9 cellular contexts compared by ENCODE assay signal in the genomic region with DNA sequence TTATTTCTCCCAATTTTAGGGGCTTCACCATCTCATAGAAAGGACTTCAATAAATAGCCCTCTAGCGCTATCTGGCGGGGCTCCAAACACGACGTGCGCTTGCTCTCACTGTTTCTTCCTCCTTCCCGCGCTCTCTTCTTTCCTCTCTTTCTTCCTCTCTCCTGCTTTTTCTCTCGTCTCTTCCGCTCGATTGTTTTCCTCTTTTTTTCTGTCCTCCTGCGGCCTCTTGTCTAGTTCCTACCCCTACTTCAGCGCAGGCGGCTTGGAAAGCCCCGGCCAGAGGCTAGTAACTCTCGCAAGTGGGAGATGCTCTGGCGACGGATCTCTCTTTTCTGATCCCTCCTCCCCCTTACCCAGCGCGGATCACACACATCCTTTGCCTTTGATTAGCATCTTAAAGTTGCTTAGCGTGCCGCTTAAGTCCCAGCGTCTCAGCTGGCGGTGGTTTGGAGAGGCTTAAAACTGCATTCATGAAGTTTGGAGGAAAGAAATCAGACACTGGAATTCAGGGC. TPM values are rescaled to one million over a fixed set of nuclear protein-coding genes. Genes with fewer than 3 reads are reported as not detected.
DNase-seq lines count a peak whose midpoint lies in the region; ATAC-seq and TF ChIP-seq lines count a peak whose summit lies in the region.
"Had no signal": no experiment of that assay in that cellular context is flagged by ENCODE, and none has a peak within 500 bp of the region (broad histone marks: within the 10 kb centered on the region; RNA-seq: fewer than 3 reads in every experiment).

No MANE protein-coding gene starts in this region.

- peak overlapping the region; percentile 59 to 89 for H3K4me3 Mint-ChIP-seq in H9

- H3K18ac ChIP-seq in H9 (ENCODE audit: insufficient read length, low read depth, low read length) = no peak overlapping the region

- no peak overlapping the region for H2BK15ac ChIP-seq in H9 (ENCODE audit: low read depth, low read length)

- H2AFZ ChIP-seq in H9 (ENCODE audit: low read length) = peak overlapping the region; percentile 18

- H3K9me3 Mint-ChIP-seq in H9 = peaks cover 0 to 3% of the 10 kb centered on the region in 2 experiments; a peak in 3 of 5 replicates
- H3K9me3 Mint-ChIP-seq in activated naive CD4-positive, alpha-beta T cell treated with anti-CD3 and anti-CD28 coated beads, Interleukin-2, amount 50 U/mL, for 72 hours = peaks cover 5 to 25% of the 10 kb centered on the region in 2 donors

- peaks cover 35% of the 10 kb centered on the region for H3K23me2 ChIP-seq in H9 (ENCODE audit: insufficient read length, low read depth, low read length, poor library complexity, severe bottlenecking)

- H3K27me3 ChIP-seq in H9 (ENCODE audit: insufficient read depth, low read length) = peaks cover 70% of the 10 kb centered on the region; the same call in 1 of the 2 replicates
- peaks cover 92% of the 10 kb centered on the region for H3K27me3 ChIP-seq in skeletal muscle satellite cell (ENCODE audit: control insufficient read depth, insufficient read depth, low read length)
- H3K27me3 ChIP-seq: body of pancreas had no signal

- no peak overlapping the region for H3K56ac ChIP-seq in H9 (ENCODE audit: insufficient read length, low read depth, low read length)

- no CpG with 5 or more reads among the region's 23 CpGs for WGBS in H9 (ENCODE audit: extremely low coverage, insufficient read length, low lambda C conversion rate)

- H3K23ac ChIP-seq in H9 (ENCODE audit: insufficient read length, low read depth, low read length) = no peak overlapping the region

- H3K9ac ChIP-seq in H9 (ENCODE audit: extremely low read depth, insufficient read length, low read length) (no peak overlapping the region), SK-N-MC (ENCODE audit: insufficient read length) (no peak overlapping the region), skeletal muscle satellite cell (ENCODE audit: low read depth, low read length) (no peak overlapping the region)

- H3K27ac ChIP-seq in H9 (ENCODE audit: insufficient read length, low read depth, low read length) (no peak overlapping the region), SK-N-MC (no peak overlapping the region)
- H3K27ac ChIP-seq: body of pancreas had no signal

- peaks cover 2% of the 10 kb centered on the region; the same call in 1 of the 2 replicates for H3K4me1 ChIP-seq in H9 (ENCODE audit: insufficient read depth, low read length)
- peaks cover 2% of the 10 kb centered on the region for H3K4me1 ChIP-seq in skeletal muscle satellite cell (ENCODE audit: control insufficient read depth, insufficient read depth, low read length)

- no peak overlapping the region for H2BK120ac ChIP-seq in H9 (ENCODE audit: low read depth, low read length, poor library complexity, severe bottlenecking)

- intact Hi-C loops in Right ventricle myocardium superior (cut with DNase I) = loop anchor here (5.0 to 10.0 kb wide), 2 partner anchors 224 to 522 kb away; no protein-coding TSS in a partner anchor

- H3K4me3 ChIP-seq in SK-N-MC = 0 out of 2 replicates have a peak overlapping the region, but pooled peaks have one; percentile 13
- no peak overlapping the region for H3K4me3 ChIP-seq in skeletal muscle satellite cell (ENCODE audit: low read length)
- H3K4me3 ChIP-seq: body of pancreas had no signal

- H3T11ph ChIP-seq in H9 (ENCODE audit: low read length) = no peak overlapping the region

- no peaks in the 10 kb centered on the region for H3K79me1 ChIP-seq in H9 (ENCODE audit: insufficient read depth, low read depth, low read length, poor library complexity, severe bottlenecking)

- H3K4me2 ChIP-seq in H9 (ENCODE audit: insufficient read depth, insufficient read length, low read length) (peak overlapping the region; percentile 97), skeletal muscle satellite cell (ENCODE audit: low read length) (peak overlapping the region; percentile 59)

- no peaks in the 10 kb centered on the region for H3K36me3 ChIP-seq in SK-N-MC (ENCODE audit: insufficient read depth, low read length)
- no peaks in the 10 kb centered on the region for H3K36me3 ChIP-seq in skeletal muscle satellite cell (ENCODE audit: insufficient read depth, low read length)

- H3K4ac ChIP-seq in H9 (ENCODE audit: low read depth, low read length) = no peak overlapping the region

- TF ChIP-seq CTCF in H9 (conservative IDR thresholded peaks at IDR 0.05) = peak; percentile 88

- DNase-seq in H9 (peak; percentile 74), SK-N-MC (ENCODE audit: low read depth, low spot score) (no peak), Right ventricle myocardium superior (peak; percentile 83), cerebellum (ENCODE audit: low spot score) (no peak)
- DNase-seq in activated naive CD4-positive, alpha-beta T cell treated with anti-CD3 and anti-CD28 coated beads, Interleukin-2, amount 50 U/mL, for 72 hours (ENCODE audit: low spot score in 2 of 2) = no peak

- no peaks in the 10 kb centered on the region; a peak in 1 of 7 replicates for H3K36me3 Mint-ChIP-seq in H9 (ENCODE audit: insufficient read depth in 1 of 3, low read depth in 3 of 3)
- H3K36me3 Mint-ChIP-seq in activated naive CD4-positive, alpha-beta T cell treated with anti-CD3 and anti-CD28 coated beads, Interleukin-2, amount 50 U/mL, for 72 hours = peaks cover 42 to 57% of the 10 kb centered on the region in 2 donors

- no peaks in the 10 kb centered on the region for H3K79me2 ChIP-seq in H9 (ENCODE audit: insufficient read depth, low read length)

- ATAC-seq in Right ventricle myocardium superior (ENCODE audit: poor library complexity) (no peak), GM21528 (IDR thresholded peaks at IDR 0.05; ENCODE audit: low FRiP score, unreplicated experiment) (no peak), HG03432 (IDR thresholded peaks at IDR 0.05; ENCODE audit: unreplicated experiment) (no peak)
- no peak for ATAC-seq in activated naive CD4-positive, alpha-beta T cell treated with anti-CD3 and anti-CD28 coated beads, Interleukin-2, amount 50 U/mL, for 72 hours
- ATAC-seq: body of pancreas had no signal

- H3K4me1 Mint-ChIP-seq in H9 = peaks cover 52 to 82% of the 10 kb centered on the region in 2 experiments

- H2BK12ac ChIP-seq in H9 (ENCODE audit: insufficient read length, low read depth, low read length) = no peak overlapping the region

- H4K91ac ChIP-seq in H9 (ENCODE audit: insufficient read length, low read depth, low read length) = no peak overlapping the region

- H2BK5ac ChIP-seq in H9 (ENCODE audit: insufficient read length, low read length) = no peak overlapping the region

- H3K9me3 ChIP-seq in H9 (ENCODE audit: control insufficient read depth, low read depth, low read length) (no peaks in the 10 kb centered on the region), SK-N-MC (ENCODE audit: low read depth, low read length) (no peaks in the 10 kb centered on the region), skeletal muscle satellite cell (replicated peaks; ENCODE audit: low read length) (no peaks in the 10 kb centered on the region)
- H3K9me3 ChIP-seq: body of pancreas had no signal

- H3K27me3 Mint-ChIP-seq in H9 (ENCODE audit: low read depth) = peaks cover 100% of the 10 kb centered on the region

- no peak overlapping the region for H4K5ac ChIP-seq in H9 (ENCODE audit: insufficient read length, low read depth, low read length)

- H4K20me1 ChIP-seq in H9 (ENCODE audit: control insufficient read depth, insufficient read depth, insufficient read length) = peaks cover 2% of the 10 kb centered on the region

- no peak overlapping the region for H2AK5ac ChIP-seq in H9 (ENCODE audit: insufficient read length, low read length)

- H3K14ac ChIP-seq in H9 (ENCODE audit: insufficient read depth, low read length) = no peak overlapping the region

- H3K27ac Mint-ChIP-seq in H9 = peak overlapping the region in 1 of 3 experiments; percentile 82; a peak in 1 of 7 replicates
- peak overlapping the region in 1 of 2 donors; percentile 31 for H3K27ac Mint-ChIP-seq in activated naive CD4-positive, alpha-beta T cell treated with anti-CD3 and anti-CD28 coated beads, Interleukin-2, amount 50 U/mL, for 72 hours

- no peak overlapping the region for H2BK20ac ChIP-seq in H9 (ENCODE audit: low read depth, low read length, poor library complexity, severe bottlenecking)

- H4K8ac ChIP-seq in H9 (replicated peaks; ENCODE audit: insufficient read length, low read depth, low read length) = no peak overlapping the region

RNA-seq across cellular contexts. Expression of a gene that starts 6.2 kb away (rescaled TPM):
- total RNA-seq in H9 (2021) (0.35 and 0.50 TPM in 2 replicates), Right ventricle myocardium superior (43.9 TPM), cerebellum (40.8 TPM)
- 29.1 and 34.7 TPM in 2 replicates for total RNA-seq in skeletal muscle satellite cell (2012; rRNA removed)
- total RNA-seq in activated naive CD4-positive, alpha-beta T cell treated with anti-CD3 and anti-CD28 coated beads, Interleukin-2, amount 50 U/mL, for 72 hours = under 1 TPM in 1 of 2 donors, not detected in 1; 0.16 TPM

Comparison
In these comparisons a context has a peak if more than half of its experiments do, and no peak if none do; other contexts are left out.
1. DNase-seq: peak in H9 (single experiment) and Right ventricle myocardium superior (single experiment); none in SK-N-MC (single experiment), activated naive CD4-positive, alpha-beta T cell treated with anti-CD3 and anti-CD28 coated beads, Interleukin-2, amount 50 U/mL, for 72 hours (0 of 2) and cerebellum (single experiment).
2. RNA of a gene that starts 6.2 kb away (total RNA-seq): 43.9 TPM in Right ventricle myocardium superior (single experiment) and 40.8 TPM in cerebellum (single experiment); 0.35 to 0.50 TPM in H9 and 0.16 TPM in activated naive CD4-positive, alpha-beta T cell treated with anti-CD3 and anti-CD28 coated beads, Interleukin-2, amount 50 U/mL, for 72 hours; every median in the first group is over 10 times any median in the second.